ENCODE assay signal across 9 cellular contexts in the genomic region with DNA sequence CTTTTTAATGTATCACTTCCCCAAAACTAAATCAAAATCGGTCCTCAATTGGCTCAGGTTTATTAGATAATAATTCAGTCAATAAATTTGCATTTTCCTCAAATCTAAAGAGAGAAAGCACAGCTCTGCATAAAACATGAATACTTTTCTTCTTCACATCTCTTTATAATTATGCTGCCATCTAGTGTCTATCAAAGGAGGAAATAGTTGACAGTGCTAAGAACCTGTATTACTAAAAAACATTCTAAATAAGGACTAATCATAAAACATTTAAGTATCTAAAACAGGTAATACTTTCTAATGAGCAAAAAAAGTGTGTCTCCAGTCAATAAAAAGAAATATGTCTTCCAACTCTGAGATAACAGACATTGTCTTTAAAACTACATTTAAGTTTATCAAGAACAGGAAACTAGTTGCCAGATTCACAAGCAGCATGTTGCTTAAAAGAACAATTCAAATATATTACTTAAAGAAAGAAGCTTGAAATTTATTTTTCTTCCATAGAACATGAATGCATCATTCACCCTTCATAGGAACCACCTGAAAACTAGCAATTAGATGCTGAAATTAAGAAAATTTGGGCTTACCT. TPM values are rescaled to one million over a fixed set of nuclear protein-coding genes. Genes with fewer than 3 reads are reported as not detected.
DNase-seq lines count a peak whose midpoint lies in the region; ATAC-seq and TF ChIP-seq lines count a peak whose summit lies in the region.
"Had no signal": no experiment of that assay in that cellular context is flagged by ENCODE, and none has a peak within 500 bp of the region (broad histone marks: within the 10 kb centered on the region; RNA-seq: fewer than 3 reads in every experiment).

No MANE protein-coding gene starts in this region.

- no peak overlapping the region for H3K27ac ChIP-seq in 22Rv1
- no peak overlapping the region for H3K27ac ChIP-seq in esophagus muscularis mucosa (replicated peaks in 1 of 4)
- H3K27ac ChIP-seq: skin epidermis had no signal

- ATAC-seq in GM18867 (IDR thresholded peaks at IDR 0.05; ENCODE audit: unreplicated experiment) (peak; percentile 52), GM18517 (IDR thresholded peaks at IDR 0.05; ENCODE audit: unreplicated experiment) (no peak), GM18870 (IDR thresholded peaks at IDR 0.05; ENCODE audit: unreplicated experiment) (no peak)

- H3K27me3 ChIP-seq in esophagus muscularis mucosa, result no peaks in the 10 kb centered on the region

- no peak overlapping the region for H3K4me3 ChIP-seq in esophagus muscularis mucosa
- no peak overlapping the region for H3K4me3 ChIP-seq in retinal pigment epithelial cell (ENCODE audit: low read length)
- H3K4me3 ChIP-seq: skin epidermis had no signal

- DNase-seq in OCI-M1 (lab: John Stamatoyannopoulos, UW) (peak; percentile 71), esophagus muscularis mucosa (ENCODE audit: extremely low spot score) (no peak), retinal pigment epithelial cell (ENCODE audit: low read depth) (no peak), nucleus accumbens (lab: John Stamatoyannopoulos, UW) (no peak)

- intact Hi-C loops in esophagus muscularis mucosa (cut with DNase I), result loop anchor here (2.0 to 10.0 kb wide), 2 partner anchors 60 to 344 kb away; no protein-coding TSS in a partner anchor

- TF ChIP-seq EP300 in esophagus muscularis mucosa (IDR thresholded peaks at IDR 0.05), result no peak

- no peaks in the 10 kb centered on the region for H3K36me3 ChIP-seq in esophagus muscularis mucosa

- no peak for TF ChIP-seq POLR2A in esophagus muscularis mucosa (IDR thresholded peaks at IDR 0.05; ENCODE audit: low read depth)

- WGBS in esophagus muscularis mucosa, result 22% methylated on average over 1 of the region's 1 CpG

- TF ChIP-seq CTCF in 22Rv1 (IDR thresholded peaks at IDR 0.05), result peak; percentile 74
- TF ChIP-seq CTCF in esophagus muscularis mucosa (IDR thresholded peaks at IDR 0.05), result peak; percentile 51 to 62 (median 60)
- TF ChIP-seq CTCF in retinal pigment epithelial cell (conservative IDR thresholded peaks at IDR 0.05; ENCODE audit: low read depth, low read length), result peak; percentile 42

- peaks cover 4 to 46% (median 32%) of the 10 kb centered on the region in 4 donors for H3K4me1 ChIP-seq in esophagus muscularis mucosa

- H3K9me3 ChIP-seq in esophagus muscularis mucosa, result no peaks in the 10 kb centered on the region

RNA-seq across cellular contexts. Expression of gene DST, which starts 56.5 kb away (rescaled TPM):
- 100 to 1,000 TPM; 410 to 588 (median 521) TPM for total RNA-seq in esophagus muscularis mucosa
